ENCODE assay signal across 8 cellular contexts in the genomic region with DNA sequence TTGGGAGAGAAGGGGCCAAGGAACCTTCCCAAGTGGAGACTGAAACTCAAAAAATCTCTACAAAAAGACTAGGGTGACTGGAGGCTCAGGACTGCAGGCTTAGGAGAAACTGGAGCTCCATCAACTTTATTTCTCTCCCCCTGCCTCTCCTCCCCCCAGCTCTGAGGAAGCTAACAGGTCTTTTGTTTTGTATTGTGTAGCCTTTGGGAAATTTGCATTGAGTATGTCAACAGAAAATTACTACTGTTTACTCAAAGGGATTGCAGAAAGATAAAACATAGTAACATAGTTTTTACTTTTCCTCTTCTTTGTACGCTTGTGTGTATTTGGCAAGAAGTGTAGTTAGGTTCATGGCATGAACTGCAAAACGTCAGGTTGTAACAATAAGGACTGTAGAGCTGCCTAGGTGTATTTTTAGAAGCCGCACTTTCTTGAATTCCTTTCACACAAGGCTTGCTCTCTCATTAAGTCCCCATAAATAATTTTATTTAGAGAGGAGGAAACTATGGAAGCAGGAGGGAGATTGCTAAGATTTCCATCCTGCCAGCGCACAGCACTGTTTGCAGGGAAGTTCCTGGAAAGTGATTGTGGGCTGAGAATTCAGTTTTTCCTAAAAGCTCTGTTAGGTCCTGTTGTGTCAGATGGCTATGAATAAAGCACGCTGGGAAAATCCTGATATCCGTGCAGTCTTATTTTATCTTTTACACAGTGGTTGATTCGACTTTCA. TPM values are rescaled to one million over a fixed set of nuclear protein-coding genes. Genes with fewer than 3 reads are reported as not detected.
DNase-seq lines count a peak whose midpoint lies in the region; TF ChIP-seq lines count a peak whose summit lies in the region.

No MANE protein-coding gene starts in this region.

- TF ChIP-seq POLR2A in NB4 (IDR thresholded peaks at IDR 0.05; ENCODE audit: extremely low read depth, insufficient read length), result no peak

- 0 out of 2 replicates have a peak, but pooled peaks cover 3% of the 10 kb centered on the region for H4K20me1 ChIP-seq in DOHH2 (ENCODE audit: control insufficient read depth, insufficient read depth, low read depth, low read length)

- no peaks in the 10 kb centered on the region for H3K36me3 Mint-ChIP-seq in osteocyte (ENCODE audit: unreplicated experiment)

- peaks cover 14% of the 10 kb centered on the region for H3K4me1 Mint-ChIP-seq in osteocyte (ENCODE audit: unreplicated experiment)

- 0 out of 2 replicates have a peak, but pooled peaks cover 5% of the 10 kb centered on the region for H3F3A ChIP-seq in DOHH2 (ENCODE audit: control insufficient read depth, insufficient read depth)

- H3K27ac ChIP-seq in DOHH2 (ENCODE audit: low read depth, low read length), result no peak overlapping the region
- peak overlapping the region in 20 of 59 donors; percentile 18 to 68 (median 54) for H3K27ac ChIP-seq in dorsolateral prefrontal cortex

- H3K4me3 Mint-ChIP-seq in osteocyte (ENCODE audit: unreplicated experiment), result peak overlapping the region; percentile 69

- H3K27me3 ChIP-seq in DOHH2 (ENCODE audit: control insufficient read depth, low read length), result peaks cover 54% of the 10 kb centered on the region
- peaks cover 0 to 10% (median 0%) of the 10 kb centered on the region in 45 donors for H3K27me3 ChIP-seq in dorsolateral prefrontal cortex

- no peak overlapping the region for H3K27ac Mint-ChIP-seq in osteocyte (ENCODE audit: unreplicated experiment)

- no peaks in the 10 kb centered on the region for H3K79me2 ChIP-seq in DOHH2 (ENCODE audit: control insufficient read depth, low read length)

- H3K36me3 ChIP-seq in DOHH2 (ENCODE audit: control insufficient read depth, low read length), result no peaks in the 10 kb centered on the region

- H3K9me3 ChIP-seq in DOHH2 (ENCODE audit: control insufficient read depth, insufficient read depth, low read length), result peaks cover 6% of the 10 kb centered on the region; the same call in 1 of the 2 replicates

- peaks cover 8% of the 10 kb centered on the region for H3K9me3 Mint-ChIP-seq in osteocyte (ENCODE audit: unreplicated experiment)

- no peaks in the 10 kb centered on the region for H3K9me2 ChIP-seq in DOHH2 (replicated peaks; ENCODE audit: control insufficient read depth, low read length)

- H3K27me3 Mint-ChIP-seq in osteocyte (ENCODE audit: unreplicated experiment), result peaks cover 66% of the 10 kb centered on the region

- DNase-seq in NB4 (ENCODE audit: low read depth), result peak; percentile 11
- no peak for DNase-seq in dorsolateral prefrontal cortex
- no peak for DNase-seq in osteocyte (ENCODE audit: extremely low spot score, unreplicated experiment)
- no peak for DNase-seq in NCI-H2196 treated with DMSO at 0.1 percent for 48 hours (lab: John Stamatoyannopoulos, UW; ENCODE audit: unreplicated experiment)
- no peak for DNase-seq in OCI-M2 (lab: John Stamatoyannopoulos, UW; ENCODE audit: unreplicated experiment)
- DNase-seq in AML-193 (lab: John Stamatoyannopoulos, UW), result no peak
- DNase-seq in NCI-H1694 (lab: John Stamatoyannopoulos, UW), result no peak

- intact Hi-C loops in dorsolateral prefrontal cortex (cut with DNase I), result loop anchor here in 1 of 2 donors (10.0 kb wide), 1 partner anchor 539 kb away; no protein-coding TSS in a partner anchor

- peaks cover 30% of the 10 kb centered on the region for H3K4me1 ChIP-seq in DOHH2 (ENCODE audit: control insufficient read depth, low read length)

- peak overlapping the region; percentile 81 for H3K4me2 ChIP-seq in DOHH2 (ENCODE audit: low read length)

- TF ChIP-seq CTCF in DOHH2 (IDR thresholded peaks at IDR 0.05; ENCODE audit: low read depth, low read length, poor library complexity, severe bottlenecking) (no peak), NB4 (IDR thresholded peaks at IDR 0.05; ENCODE audit: low read depth, low read length) (no peak), dorsolateral prefrontal cortex (IDR thresholded peaks at IDR 0.05 in 54 of 56, conservative IDR thresholded peaks at IDR 0.05 in 2 of 56; ENCODE audit: low read depth in 1 of 56, partially characterized antibody in 56 of 56) (no peak), osteocyte (IDR thresholded peaks at IDR 0.05) (no peak)

- H3K4me3 ChIP-seq in DOHH2 (ENCODE audit: low read length) (peak overlapping the region; percentile 70), NB4 (ENCODE audit: low read depth, low read length) (peak overlapping the region; percentile 52), dorsolateral prefrontal cortex (peak overlapping the region in 56 of 59 donors; percentile 45 to 77 (median 63))

RNA-seq across cellular contexts. Expression of gene SATB1, which starts 21.1 kb away (rescaled TPM):
- 100 to 1,000 TPM in 105 of 120 experiments, 10 to 100 TPM in 15; 71.8 to 197 (median 132) TPM for total RNA-seq in dorsolateral prefrontal cortex
- 10.6 and 12.4 TPM in 2 replicates for total RNA-seq in osteocyte
